In the genomic region with DNA sequence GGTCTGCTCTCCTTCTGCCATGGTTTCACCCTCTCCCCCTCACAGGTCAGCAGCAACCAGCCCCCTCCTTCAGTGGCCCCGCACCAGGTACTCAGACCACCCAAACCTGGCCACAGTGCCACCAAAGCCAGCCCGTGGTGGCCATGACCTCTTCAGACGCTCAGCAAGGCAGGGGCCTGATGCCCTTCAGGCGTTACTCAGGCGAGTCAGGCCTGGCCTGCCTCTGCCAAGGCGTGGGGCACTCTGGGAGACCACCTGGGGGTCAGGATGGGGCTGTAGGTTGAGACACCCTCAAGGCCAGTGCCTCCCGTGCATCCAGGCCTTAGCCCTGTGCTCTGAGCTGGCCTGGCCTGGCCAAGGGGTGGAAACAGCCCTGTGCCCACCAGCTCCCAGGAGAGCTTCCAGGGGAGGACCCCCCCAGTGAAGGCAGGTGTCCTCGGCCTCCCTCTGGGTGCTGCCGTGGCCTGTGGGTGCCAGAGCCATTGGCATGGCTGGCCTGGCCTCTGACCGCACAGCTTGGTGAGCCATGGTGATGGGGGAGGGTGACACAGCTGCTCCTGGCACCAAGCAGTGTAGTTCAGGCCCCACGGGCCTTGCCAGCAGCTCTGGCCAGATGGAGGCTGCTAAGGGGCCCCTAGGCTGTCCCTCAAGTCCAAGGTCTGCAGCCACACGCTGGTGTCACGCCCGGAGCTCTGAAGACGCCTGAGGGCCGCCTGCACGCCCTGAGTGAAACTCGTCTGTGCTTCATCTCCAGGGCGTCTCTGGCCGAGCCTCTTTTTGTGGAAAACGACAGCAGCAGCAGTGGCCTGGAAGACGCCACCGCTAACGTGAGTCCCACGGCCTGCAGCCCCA, we compare ENCODE assay signal across 13 cellular contexts. TPM values are rescaled to one million over a fixed set of nuclear protein-coding genes. Genes with fewer than 3 reads are reported as not detected.
DNase-seq lines count a peak whose midpoint lies in the region; ATAC-seq, FAIRE-seq and TF ChIP-seq lines count a peak whose summit lies in the region.
"Had no signal": no experiment of that assay in that cellular context is flagged by ENCODE, and none has a peak within 500 bp of the region (broad histone marks: within the 10 kb centered on the region; RNA-seq: fewer than 3 reads in every experiment).

No MANE protein-coding gene starts in this region.

- H3K4me3 Mint-ChIP-seq in activated naive CD8-positive, alpha-beta T cell treated with anti-CD3 and anti-CD28 coated beads, Interleukin-2, amount 50 U/mL, for 24 hours, result no peak overlapping the region
- H3K4me3 Mint-ChIP-seq: activated naive CD4-positive, alpha-beta T cell treated with anti-CD3 and anti-CD28 coated beads, Interleukin-2, amount 50 U/mL, for 24 hours; T-cell had no signal

- H3K36me3 Mint-ChIP-seq in activated naive CD8-positive, alpha-beta T cell treated with anti-CD3 and anti-CD28 coated beads, Interleukin-2, amount 50 U/mL, for 24 hours (ENCODE audit: low read depth), result peaks cover 16% of the 10 kb centered on the region
- H3K36me3 Mint-ChIP-seq: activated naive CD4-positive, alpha-beta T cell treated with anti-CD3 and anti-CD28 coated beads, Interleukin-2, amount 50 U/mL, for 24 hours had no signal

- H3K36me3 ChIP-seq in DOHH2 (ENCODE audit: control insufficient read depth, low read length), result peaks cover 85% of the 10 kb centered on the region
- no peaks in the 10 kb centered on the region for H3K36me3 ChIP-seq in breast epithelium

- H3K27ac ChIP-seq in DOHH2 (ENCODE audit: low read depth, low read length) (peak overlapping the region; percentile 73), breast epithelium (peak overlapping the region in 1 of 2 donors; percentile 21)

- no peak overlapping the region; the same call in 1 of the 2 replicates for H3K4me3 ChIP-seq in DOHH2 (ENCODE audit: low read length)
- no peak overlapping the region for H3K4me3 ChIP-seq in breast epithelium

- H3K4me2 ChIP-seq in DOHH2 (ENCODE audit: low read length), result peak overlapping the region; percentile 69; the same call in 1 of the 2 replicates

- H3K4me1 ChIP-seq in DOHH2 (ENCODE audit: control insufficient read depth, low read length) (peaks cover 84% of the 10 kb centered on the region), breast epithelium (peaks cover 3 to 16% of the 10 kb centered on the region in 2 donors)

- H3K79me2 ChIP-seq in DOHH2 (ENCODE audit: control insufficient read depth, low read length), result peaks cover 51% of the 10 kb centered on the region

- no peaks in the 10 kb centered on the region for H3K27me3 ChIP-seq in DOHH2 (ENCODE audit: control insufficient read depth, low read length)
- H3K27me3 ChIP-seq in breast epithelium, result no peaks in the 10 kb centered on the region

- ATAC-seq in activated naive CD8-positive, alpha-beta T cell treated with anti-CD3 and anti-CD28 coated beads, Interleukin-2, amount 50 U/mL, for 24 hours, result no peak
- ATAC-seq in left cardiac atrium (peak; percentile 6 to 66), GM18858 (IDR thresholded peaks at IDR 0.05; ENCODE audit: unreplicated experiment) (no peak)
- ATAC-seq: T-cell had no signal

- peaks cover 4% of the 10 kb centered on the region for H3K4me1 Mint-ChIP-seq in activated naive CD8-positive, alpha-beta T cell treated with anti-CD3 and anti-CD28 coated beads, Interleukin-2, amount 50 U/mL, for 24 hours

- H3K9me2 ChIP-seq in DOHH2 (replicated peaks; ENCODE audit: control insufficient read depth, low read length), result no peaks in the 10 kb centered on the region

- H3F3A ChIP-seq in DOHH2 (ENCODE audit: control insufficient read depth, insufficient read depth), result peaks cover 22% of the 10 kb centered on the region

- TF ChIP-seq CTCF in DOHH2 (IDR thresholded peaks at IDR 0.05; ENCODE audit: low read depth, low read length, poor library complexity, severe bottlenecking) (no peak), breast epithelium (IDR thresholded peaks at IDR 0.05) (no peak)

- no peaks in the 10 kb centered on the region for H3K9me3 Mint-ChIP-seq in activated naive CD8-positive, alpha-beta T cell treated with anti-CD3 and anti-CD28 coated beads, Interleukin-2, amount 50 U/mL, for 24 hours
- H3K9me3 Mint-ChIP-seq: activated naive CD4-positive, alpha-beta T cell treated with anti-CD3 and anti-CD28 coated beads, Interleukin-2, amount 50 U/mL, for 24 hours; T-cell had no signal

- no peak for TF ChIP-seq POLR2A in breast epithelium (IDR thresholded peaks at IDR 0.05)

- intact Hi-C loops in left cardiac atrium (cut with DNase I), result loop anchor here in 1 of 2 donors (10.0 kb wide), 1 partner anchor 65 kb away; no protein-coding TSS in a partner anchor
- intact Hi-C loops in posterior cingulate gyrus (cut with DNase I), result no loop called here
- intact Hi-C loops in breast epithelium (cut with DNase I; ENCODE audit: low total_unique reads), result no loop called here

- H3K9me3 ChIP-seq in DOHH2 (ENCODE audit: control insufficient read depth, insufficient read depth, low read length) (no peaks in the 10 kb centered on the region), breast epithelium (no peaks in the 10 kb centered on the region)

- H3K27me3 Mint-ChIP-seq in activated naive CD8-positive, alpha-beta T cell treated with anti-CD3 and anti-CD28 coated beads, Interleukin-2, amount 50 U/mL, for 24 hours, result no peaks in the 10 kb centered on the region
- H3K27me3 Mint-ChIP-seq: activated naive CD4-positive, alpha-beta T cell treated with anti-CD3 and anti-CD28 coated beads, Interleukin-2, amount 50 U/mL, for 24 hours; T-cell had no signal

- no peak for FAIRE-seq in GM19239 (lab: Jason Lieb, UNC)
- no peak for FAIRE-seq in RCC 7860 (lab: Jason Lieb, UNC)

- DNase-seq in activated naive CD8-positive, alpha-beta T cell treated with anti-CD3 and anti-CD28 coated beads, Interleukin-2, amount 50 U/mL, for 24 hours, result no peak
- DNase-seq in left cardiac atrium, result peak; percentile 17
- DNase-seq in posterior cingulate gyrus, result peak; percentile 61 to 97 (median 70)
- no peak for DNase-seq in breast epithelium (ENCODE audit: low spot score in 2 of 2)
- DNase-seq in GM19239 (ENCODE audit: insufficient read length, low spot score), result no peak
- no peak for DNase-seq in RCC 7860 (ENCODE audit: low spot score)
- DNase-seq: activated CD4-positive, alpha-beta T cell treated with anti-CD3 and anti-CD28 coated beads, Interleukin-2, amount 50 U/mL, for 4 hours; COR-L47; NCI-H187; T-cell had no signal

- H3K27ac Mint-ChIP-seq in activated naive CD8-positive, alpha-beta T cell treated with anti-CD3 and anti-CD28 coated beads, Interleukin-2, amount 50 U/mL, for 24 hours, result peak overlapping the region; percentile 67
- H3K27ac Mint-ChIP-seq: activated naive CD4-positive, alpha-beta T cell treated with anti-CD3 and anti-CD28 coated beads, Interleukin-2, amount 50 U/mL, for 24 hours; T-cell had no signal

- H4K20me1 ChIP-seq in DOHH2 (ENCODE audit: control insufficient read depth, insufficient read depth, low read depth, low read length), result no peaks in the 10 kb centered on the region; the same call in 1 of the 2 replicates

RNA-seq across cellular contexts. Expression of gene XRCC3, which starts 15.1 kb away (rescaled TPM):
- 1 to 10 TPM; 3.8 to 4.4 TPM for total RNA-seq in left cardiac atrium
- total RNA-seq in breast epithelium, result 10 to 100 TPM in 1 of 3 donors, 1 to 10 TPM in 2; 5.9 to 10.2 (median 5.9) TPM

RNA-seq across cellular contexts. Expression of gene ZFYVE21, which starts 15.5 kb away (rescaled TPM):
- 10 to 100 TPM; 47.0 to 48.7 TPM for total RNA-seq in left cardiac atrium
- total RNA-seq in breast epithelium, result 100 to 1,000 TPM in 1 of 3 donors, 10 to 100 TPM in 2; 57.4 to 140 (median 96.0) TPM

Comparison
In these comparisons a context has a peak if more than half of its experiments do, and no peak if none do; other contexts are left out.
1. ATAC-seq: peak in left cardiac atrium (2 of 2); none in activated naive CD8-positive, alpha-beta T cell treated with anti-CD3 and anti-CD28 coated beads, Interleukin-2, amount 50 U/mL, for 24 hours (single experiment) and GM18858 (single experiment).
2. DNase-seq: peak in left cardiac atrium (single experiment) and posterior cingulate gyrus (10 of 10); none in activated naive CD8-positive, alpha-beta T cell treated with anti-CD3 and anti-CD28 coated beads, Interleukin-2, amount 50 U/mL, for 24 hours (single experiment), breast epithelium (0 of 2), GM19239 (single experiment) and RCC 7860 (single experiment).